ENCODE assay signal across 16 cellular contexts in the genomic region with DNA sequence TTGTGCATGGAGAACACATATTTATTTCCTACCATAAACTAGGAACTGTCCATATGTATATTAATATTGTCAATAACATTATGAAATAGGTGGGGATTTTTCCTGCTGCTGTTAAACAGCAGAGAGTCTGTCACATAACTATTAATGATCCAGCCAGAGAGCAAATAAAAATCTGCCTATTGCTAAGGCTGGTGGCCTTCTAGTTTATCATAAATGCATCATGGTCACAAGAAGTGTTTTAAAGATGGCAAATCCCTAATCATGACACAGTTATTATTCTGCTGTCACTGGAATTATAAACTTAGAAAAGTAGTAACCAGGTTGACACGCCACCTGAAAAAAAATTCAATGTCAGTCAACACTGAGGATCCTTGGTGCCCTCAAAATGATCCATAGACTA.
"Had no signal": no experiment of that assay in that cellular context is flagged by ENCODE, and none has a peak within 500 bp of the region (broad histone marks: within the 10 kb centered on the region; RNA-seq: fewer than 3 reads in every experiment).

No MANE protein-coding gene starts in this region.

- DNase-seq: activated CD4-positive, CD25-positive, alpha-beta regulatory T cell treated with anti-CD3 and anti-CD28 coated beads, Interleukin-2, amount 50 U/mL, for 72 hours; activated naive CD4-positive, alpha-beta T cell treated with Interleukin-2 at 50 U/mL for 16 hours; aorta; dorsolateral prefrontal cortex; erythroblast; islet precursor cell; mucosa of descending colon; naive thymus-derived CD4-positive, alpha-beta T cell; spleen; stimulated activated CD4-positive, alpha-beta T cell treated with anti-CD3 and anti-CD28 coated beads, Interleukin-1b, Interleukin-23, amount 100 ng/mL, for 48 hours; stimulated activated naive CD8-positive, alpha-beta T cell treated with anti-CD3 and anti-CD28 coated beads, Interleukin-15, amount 100 ng/mL, for 72 hours; upper lobe of left lung had no signal

- H3K27ac ChIP-seq: dorsolateral prefrontal cortex, neutrophil, right atrium auricular region, spleen, upper lobe of left lung had no signal

- H3K27ac Mint-ChIP-seq: activated T-helper 17 cell treated with anti-CD3 and anti-CD28 coated beads, Interleukin-2, amount 50 U/mL, for 72 hours; naive thymus-derived CD4-positive, alpha-beta T cell; progenitor cell of endocrine pancreas; stimulated activated naive CD8-positive, alpha-beta T cell treated with anti-CD3 and anti-CD28 coated beads, Interleukin-15, amount 100 ng/mL, for 72 hours had no signal

- H3K4me3 ChIP-seq: dorsolateral prefrontal cortex, mucosa of descending colon, right atrium auricular region, spleen, upper lobe of left lung had no signal

- H3K9me3 ChIP-seq: mucosa of descending colon, neutrophil, upper lobe of left lung had no signal

- H3K27me3 ChIP-seq: dorsolateral prefrontal cortex, neutrophil, right atrium auricular region, spleen, upper lobe of left lung had no signal

- H3K36me3 ChIP-seq: neutrophil, right atrium auricular region, spleen, upper lobe of left lung had no signal

- ATAC-seq: activated T-helper 17 cell treated with anti-CD3 and anti-CD28 coated beads, Interleukin-2, amount 50 U/mL, for 72 hours; mucosa of descending colon; naive thymus-derived CD4-positive, alpha-beta T cell; stimulated activated naive CD8-positive, alpha-beta T cell treated with anti-CD3 and anti-CD28 coated beads, Interleukin-15, amount 100 ng/mL, for 72 hours had no signal

- H3K4me1 ChIP-seq: right atrium auricular region, spleen, upper lobe of left lung had no signal

- H3K27me3 Mint-ChIP-seq: activated T-helper 17 cell treated with anti-CD3 and anti-CD28 coated beads, Interleukin-2, amount 50 U/mL, for 72 hours; naive thymus-derived CD4-positive, alpha-beta T cell; progenitor cell of endocrine pancreas; stimulated activated naive CD8-positive, alpha-beta T cell treated with anti-CD3 and anti-CD28 coated beads, Interleukin-15, amount 100 ng/mL, for 72 hours had no signal

- H3K36me3 Mint-ChIP-seq: naive thymus-derived CD4-positive, alpha-beta T cell had no signal

- H3K4me1 Mint-ChIP-seq: activated T-helper 17 cell treated with anti-CD3 and anti-CD28 coated beads, Interleukin-2, amount 50 U/mL, for 72 hours; naive thymus-derived CD4-positive, alpha-beta T cell; stimulated activated naive CD8-positive, alpha-beta T cell treated with anti-CD3 and anti-CD28 coated beads, Interleukin-15, amount 100 ng/mL, for 72 hours had no signal

- H3K4me3 Mint-ChIP-seq: activated T-helper 17 cell treated with anti-CD3 and anti-CD28 coated beads, Interleukin-2, amount 50 U/mL, for 72 hours; naive thymus-derived CD4-positive, alpha-beta T cell; stimulated activated naive CD8-positive, alpha-beta T cell treated with anti-CD3 and anti-CD28 coated beads, Interleukin-15, amount 100 ng/mL, for 72 hours had no signal
